ENCODE assay signal across 1 cellular context in the genomic region with DNA sequence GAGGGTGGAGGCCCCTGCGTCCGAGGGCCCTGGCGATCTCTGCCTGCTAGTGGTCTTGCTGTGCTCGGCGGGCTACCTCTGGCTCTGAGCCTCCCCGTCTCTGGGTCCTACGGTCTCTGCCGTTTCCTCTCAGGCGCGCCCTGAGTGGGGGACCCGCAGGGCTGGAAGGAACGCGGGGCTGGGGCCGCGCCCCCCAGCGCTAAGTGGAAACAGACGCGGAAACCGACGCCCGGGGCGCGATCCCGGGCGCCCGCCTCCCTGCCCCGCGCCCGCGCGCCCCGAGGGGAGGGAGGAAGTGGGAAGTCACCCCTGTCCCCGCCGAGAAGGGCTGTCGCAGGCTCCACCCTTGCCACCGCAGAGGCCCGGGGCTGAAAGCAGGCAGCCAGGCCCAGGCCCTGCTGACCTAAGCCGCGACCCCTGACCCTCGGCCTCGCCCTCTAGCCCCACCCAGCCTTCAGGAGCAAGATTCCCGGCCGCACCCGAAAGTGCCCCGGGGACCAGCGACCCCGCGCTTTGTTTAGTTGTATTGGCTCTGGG.
TF ChIP-seq lines count a peak whose summit lies in the region.

No MANE protein-coding gene starts in this region.

TF ChIP-seq in H1, 55 proteins besides CTCF, POLR2A, EP300 and RAD21:
- TF ChIP-seq HDAC2 (IDR thresholded peaks at IDR 0.05; ENCODE audit: borderline replicate concordance in 1 of 2, low read depth in 2 of 2, low read length in 2 of 2), result no peak
- TF ChIP-seq RXRA (IDR thresholded peaks at IDR 0.05; ENCODE audit: insufficient read depth, low read depth, low read length), result no peak
- no peak for TF ChIP-seq SIX5 (IDR thresholded peaks at IDR 0.05; ENCODE audit: low read depth, low read length)
- TF ChIP-seq SUZ12 (IDR thresholded peaks at IDR 0.05; ENCODE audit: low read length), result peak; percentile 28; the same call in 1 of the 2 replicates
- no peak for TF ChIP-seq BRCA1 (IDR thresholded peaks at IDR 0.05; ENCODE audit: low read depth, low read length)
- peak; percentile 45 for TF ChIP-seq EZH2 (IDR thresholded peaks at IDR 0.05; ENCODE audit: low read depth, low read length, severe bottlenecking)
TF ChIP-seq in H1: peak in this region for 2.
